ENCODE assay signal across 1 cellular context in the genomic region with DNA sequence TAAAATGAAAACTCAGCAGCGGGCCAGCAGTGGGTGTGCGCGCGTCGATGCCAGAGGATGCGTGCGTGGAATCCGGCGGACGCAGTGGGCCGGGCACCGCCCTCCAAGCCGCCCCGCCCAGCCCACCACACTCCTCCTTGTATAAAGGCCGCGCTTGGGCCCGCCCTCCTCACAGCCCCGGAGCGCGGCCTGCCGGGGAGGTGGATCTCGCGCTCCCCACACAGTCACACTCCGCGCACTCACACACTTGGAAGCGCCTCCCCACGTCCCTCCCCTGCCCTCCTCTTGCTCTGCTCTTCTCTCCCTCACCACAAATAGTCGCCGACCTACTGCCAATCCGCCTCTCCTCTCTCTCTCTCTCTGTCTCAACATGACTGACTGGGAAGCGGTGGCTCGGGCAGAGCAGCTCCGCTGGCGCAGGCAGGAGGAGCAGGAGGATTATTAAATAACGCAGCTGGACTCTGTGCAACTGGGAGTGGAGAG.
TF ChIP-seq lines count a peak whose summit lies in the region.

A gene (plus strand): TSS at position 172 of the 483 bp plus-strand sequence.

TF ChIP-seq in H1, 55 proteins besides CTCF, POLR2A, EP300 and RAD21 (continued from another document):
- TF ChIP-seq RNF2 (IDR thresholded peaks at IDR 0.05; ENCODE audit: borderline replicate concordance, low read depth, low read length, missing control alignments, poor library complexity, severe bottlenecking) (no peak), POLR2AphosphoS5 (IDR thresholded peaks at IDR 0.05; ENCODE audit: low read depth, low read length) (peak; percentile 77; the same call in 1 of the 2 replicates), CHD1 (IDR thresholded peaks at IDR 0.05; ENCODE audit: low read depth, low read length) (no peak), TEAD4 (IDR thresholded peaks at IDR 0.05; ENCODE audit: low read depth, low read length) (no peak), NANOG (IDR thresholded peaks at IDR 0.05; ENCODE audit: insufficient read depth, low read depth, low read length, poor library complexity, severe bottlenecking) (no peak), ZNF274 (IDR thresholded peaks at IDR 0.05; ENCODE audit: borderline replicate concordance, extremely low read depth, low read length) (no peak), KDM4A (IDR thresholded peaks at IDR 0.05; ENCODE audit: low read depth, low read length, severe bottlenecking) (peak; percentile 46), YY1 (IDR thresholded peaks at IDR 0.05; ENCODE audit: low read depth, low read length) (no peak), EZH2 (IDR thresholded peaks at IDR 0.05; ENCODE audit: low read depth, low read length, severe bottlenecking) (no peak), NRF1 (IDR thresholded peaks at IDR 0.05; ENCODE audit: low read depth, low read length) (no peak), HDAC6 (IDR thresholded peaks at IDR 0.05; ENCODE audit: low read depth, low read length) (no peak), TBP (IDR thresholded peaks at IDR 0.05; ENCODE audit: low read depth, low read length) (peak; percentile 64), RBBP5 (IDR thresholded peaks at IDR 0.05; ENCODE audit: borderline replicate concordance, low read depth, low read length) (no peak), BCL11A (IDR thresholded peaks at IDR 0.05; ENCODE audit: low read depth in 2 of 2, low read length in 2 of 2) (no peak), KDM5A (IDR thresholded peaks at IDR 0.05; ENCODE audit: low read length) (no peak), SAP30 (IDR thresholded peaks at IDR 0.05; ENCODE audit: insufficient read depth, insufficient replicate concordance, low read length) (no peak), CEBPB (IDR thresholded peaks at IDR 0.05; ENCODE audit: low read depth, low read length) (no peak), BACH1 (IDR thresholded peaks at IDR 0.05; ENCODE audit: low read length) (peak; percentile 27; the same call in 1 of the 2 replicates), MAFK (IDR thresholded peaks at IDR 0.05; ENCODE audit: low read depth, low read length) (no peak), SIX5 (IDR thresholded peaks at IDR 0.05; ENCODE audit: low read depth, low read length) (no peak), SP4 (IDR thresholded peaks at IDR 0.05; ENCODE audit: low read length) (no peak), POU5F1 (IDR thresholded peaks at IDR 0.05; ENCODE audit: low read depth, low read length) (no peak), SP1 (IDR thresholded peaks at IDR 0.05; ENCODE audit: low read depth, low read length) (no peak), JUN (IDR thresholded peaks at IDR 0.05; ENCODE audit: low read depth, low read length) (no peak), PHF8 (conservative IDR thresholded peaks at IDR 0.05; ENCODE audit: low read depth, low read length) (peak; percentile 71; the same call in 1 of the 2 replicates), SRF (IDR thresholded peaks at IDR 0.05; ENCODE audit: low read depth, low read length) (no peak), RFX5 (IDR thresholded peaks at IDR 0.05; ENCODE audit: borderline replicate concordance, low read depth, low read length) (no peak), HDAC2 (IDR thresholded peaks at IDR 0.05; ENCODE audit: borderline replicate concordance in 1 of 2, low read depth in 2 of 2, low read length in 2 of 2) (no peak), JUND (IDR thresholded peaks at IDR 0.05; ENCODE audit: low read length) (no peak), GABPA (IDR thresholded peaks at IDR 0.05; ENCODE audit: borderline replicate concordance, insufficient read depth, low read length) (no peak), TCF12 (IDR thresholded peaks at IDR 0.05; ENCODE audit: low read depth, low read length) (no peak)
- TF ChIP-seq, protein P1, sequence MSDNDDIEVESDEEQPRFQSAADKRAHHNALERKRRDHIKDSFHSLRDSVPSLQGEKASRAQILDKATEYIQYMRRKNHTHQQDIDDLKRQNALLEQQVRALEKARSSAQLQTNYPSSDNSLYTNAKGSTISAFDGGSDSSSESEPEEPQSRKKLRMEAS (IDR thresholded peaks at IDR 0.05) = no peak
- TF ChIP-seq, protein P2, sequence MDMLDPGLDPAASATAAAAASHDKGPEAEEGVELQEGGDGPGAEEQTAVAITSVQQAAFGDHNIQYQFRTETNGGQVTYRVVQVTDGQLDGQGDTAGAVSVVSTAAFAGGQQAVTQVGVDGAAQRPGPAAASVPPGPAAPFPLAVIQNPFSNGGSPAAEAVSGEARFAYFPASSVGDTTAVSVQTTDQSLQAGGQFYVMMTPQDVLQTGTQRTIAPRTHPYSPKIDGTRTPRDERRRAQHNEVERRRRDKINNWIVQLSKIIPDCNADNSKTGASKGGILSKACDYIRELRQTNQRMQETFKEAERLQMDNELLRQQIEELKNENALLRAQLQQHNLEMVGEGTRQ (IDR thresholded peaks at IDR 0.05; ENCODE audit: low read length) = no peak
- TF ChIP-seq, protein P3, sequence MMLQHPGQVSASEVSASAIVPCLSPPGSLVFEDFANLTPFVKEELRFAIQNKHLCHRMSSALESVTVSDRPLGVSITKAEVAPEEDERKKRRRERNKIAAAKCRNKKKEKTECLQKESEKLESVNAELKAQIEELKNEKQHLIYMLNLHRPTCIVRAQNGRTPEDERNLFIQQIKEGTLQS (IDR thresholded peaks at IDR 0.05; ENCODE audit: insufficient read depth, low read depth, low read length) = no peak
